ENCODE assay signal across 14 cellular contexts in genomic region chr17:64500923-64501765, GRCh38. TPM values are rescaled to one million over a fixed set of nuclear protein-coding genes. Genes with fewer than 3 reads are reported as not detected.
A peak's percentile ranks its signal among the peaks of the same experiment; 100 is the strongest.
DNase-seq lines count a peak whose midpoint lies in the region; ATAC-seq, FAIRE-seq and TF ChIP-seq lines count a peak whose summit lies in the region.
"Had no signal": no experiment of that assay in that cellular context is flagged by ENCODE, and none has a peak within 500 bp of the region (broad histone marks: within the 10 kb centered on the region; RNA-seq: fewer than 3 reads in every experiment).

No MANE protein-coding gene starts in this region.

- no peak overlapping the region for H3K4me3 ChIP-seq in CD8-positive, alpha-beta T cell (ENCODE audit: low read depth, low read length)
- H3K4me3 ChIP-seq in HEK293 (ENCODE audit: low read depth, low read length), result no peak overlapping the region
- H3K4me3 ChIP-seq in GM12878, result no peak overlapping the region
- no peak overlapping the region for H3K4me3 ChIP-seq in SJCRH30
- H3K4me3 ChIP-seq: ascending aorta had no signal

- peaks cover 82% of the 10 kb centered on the region for H3K4me1 Mint-ChIP-seq in CD8-positive, alpha-beta T cell (ENCODE audit: low read depth)
- H3K4me1 Mint-ChIP-seq in naive thymus-derived CD8-positive, alpha-beta T cell, result peaks cover 45 to 98% (median 80%) of the 10 kb centered on the region in 4 donors

- H3K4me2 ChIP-seq in GM12878 (ENCODE audit: control insufficient read depth, insufficient read depth), result peak overlapping the region; percentile 32; the same call in 1 of the 2 replicates

- H4K20me1 ChIP-seq in GM12878 (ENCODE audit: control insufficient read depth, insufficient read depth), result peaks cover 10% of the 10 kb centered on the region

- POLR2A ChIA-PET in CD8-positive, alpha-beta T cell (lab: Charles Lee), result interaction anchor here (1.3 to 1.5 kb wide), 2 partner anchors 8 to 10 kb away, joined by 3 to 4 read pairs; no protein-coding TSS in a partner anchor
- POLR2A ChIA-PET in HEK293 (lab: Yijun Ruan, JAX), result interaction anchor here (0.5 kb wide), 1 partner anchor 356 kb away, joined by 3 read pairs; no protein-coding TSS in a partner anchor
- POLR2A ChIA-PET in GM12878 (lab: Charles Lee), result interaction anchor here (0.6 kb wide), 1 partner anchor 79 kb away, joined by 4 read pairs; no protein-coding TSS in a partner anchor
- POLR2A ChIA-PET in naive thymus-derived CD8-positive, alpha-beta T cell (lab: Charles Lee), result interaction anchor here (0.5 to 1.3 kb wide), 2 partner anchors 8 to 104 kb away, joined by 3 to 4 read pairs; no protein-coding TSS in a partner anchor

- over 99% methylated on average over 10 of the region's 10 CpGs for WGBS in GM12878 (ENCODE audit: insufficient coverage, insufficient replicate concordance, low lambda C conversion rate, missing lambda C conversion rate)

- TF ChIP-seq POLR2A in GM12878 (IDR thresholded peaks at IDR 0.05; ENCODE audit: low read depth, low read length), result peak; percentile 60

- peaks cover 67% of the 10 kb centered on the region for H3K79me2 ChIP-seq in GM12878 (ENCODE audit: control insufficient read depth, insufficient read depth, low read length)

- no peaks in the 10 kb centered on the region for H3K9me3 Mint-ChIP-seq in CD8-positive, alpha-beta T cell
- H3K9me3 Mint-ChIP-seq in naive thymus-derived CD8-positive, alpha-beta T cell, result peaks cover 0 to 5% (median 0%) of the 10 kb centered on the region in 9 donors

- RAD21 ChIA-PET in GM12878 (lab: Charles Lee; ENCODE audit: unreplicated experiment), result interaction anchor here (1.1 to 1.2 kb wide), 2 partner anchors 81 kb away, joined by 3 to 4 read pairs; no protein-coding TSS in a partner anchor

- no peak for TF ChIP-seq EP300 in GM12878 (IDR thresholded peaks at IDR 0.05; ENCODE audit: borderline replicate concordance in 1 of 2, control insufficient read depth in 1 of 2, low read depth in 2 of 2, low read length in 2 of 2)

- H3K27ac Mint-ChIP-seq in CD8-positive, alpha-beta T cell, result peak overlapping the region; percentile 18
- H3K27ac Mint-ChIP-seq in naive thymus-derived CD8-positive, alpha-beta T cell, result peak overlapping the region in 9 of 10 donors; percentile 51 to 100 (median 80)

- no peak for TF ChIP-seq CTCF in CD8-positive, alpha-beta T cell (IDR thresholded peaks at IDR 0.05)
- TF ChIP-seq CTCF in HEK293 (tag by site-specific recombination; IDR thresholded peaks at IDR 0.05) (no peak), GM12878 (IDR thresholded peaks at IDR 0.05 in 2 of 3, conservative IDR thresholded peaks at IDR 0.05 in 1 of 3; ENCODE audit: control insufficient read depth in 2 of 3, extremely low read depth in 1 of 3, insufficient read depth in 1 of 3, low read depth in 3 of 3, low read length in 3 of 3) (no peak)

- DNase-seq in CD8-positive, alpha-beta T cell, result no peak
- no peak for DNase-seq in GM12878 (ENCODE audit: low read depth, low spot score)
- DNase-seq in naive thymus-derived CD8-positive, alpha-beta T cell, result peak in 3 of 10 donors; percentile 19 to 37 (median 24)
- DNase-seq in SJCRH30, result no peak
- no peak for DNase-seq in DMS114 treated with DMSO at 0.1 percent for 48 hours (lab: John Stamatoyannopoulos, UW; ENCODE audit: unreplicated experiment)
- DNase-seq in stimulated activated CD4-positive, alpha-beta T cell treated with anti-CD3 and anti-CD28 coated beads, Interleukin-2, amount 100 ng/mL, for 48 hours, result no peak
- DNase-seq: GOT3; Kasumi-1; nucleus accumbens; stimulated activated CD4-positive, alpha-beta T cell treated with anti-CD3 and anti-CD28 coated beads, Interleukin-2, amount 100 ng/mL, for 24 hours had no signal

- no peak for TF ChIP-seq RAD21 in GM12878 (IDR thresholded peaks at IDR 0.05; ENCODE audit: insufficient read depth, low read depth, low read length)

- H3K9me3 ChIP-seq in CD8-positive, alpha-beta T cell (ENCODE audit: low read length), result no peaks in the 10 kb centered on the region
- H3K9me3 ChIP-seq in HEK293 (ENCODE audit: control insufficient read depth, insufficient read depth, low read depth, low read length), result no peaks in the 10 kb centered on the region
- no peaks in the 10 kb centered on the region for H3K9me3 ChIP-seq in GM12878 (replicated peaks; ENCODE audit: control insufficient read depth, insufficient read depth, low read length)
- no peaks in the 10 kb centered on the region for H3K9me3 ChIP-seq in SJCRH30 (replicated peaks)
- H3K9me3 ChIP-seq: ascending aorta had no signal

- no peak for FAIRE-seq in GM12878 (lab: Jason Lieb, UNC)
- FAIRE-seq: RCC 7860 had no signal

- no peak overlapping the region for H3K27ac ChIP-seq in CD8-positive, alpha-beta T cell (ENCODE audit: low read depth, low read length)
- H3K27ac ChIP-seq in HEK293 (ENCODE audit: extremely low read depth, low read depth, low read length), result no peak overlapping the region
- H3K27ac ChIP-seq in GM12878 (ENCODE audit: control insufficient read depth, insufficient read depth), result no peak overlapping the region
- H3K27ac ChIP-seq in SJCRH30, result no peak overlapping the region
- H3K27ac ChIP-seq: ascending aorta had no signal

- CTCF ChIA-PET in CD8-positive, alpha-beta T cell (lab: Charles Lee), result interaction anchor here (1.1 to 2.5 kb wide), 3 partner anchors 9 to 81 kb away, joined by 3 to 14 read pairs (median 3); no protein-coding TSS in a partner anchor
- CTCF ChIA-PET in HEK293 (lab: Yijun Ruan, JAX) (no interaction called here), GM12878 (lab: Yijun Ruan, JAX) (interaction anchor here (1.8 to 17.7 kb wide), 3 partner anchors 7 to 148 kb away, joined by 8 to 350 read pairs (median 89); partner anchors contain the start of gene POLG2)

- H3K27me3 ChIP-seq in CD8-positive, alpha-beta T cell (ENCODE audit: insufficient read depth, low read length), result no peaks in the 10 kb centered on the region
- H3K27me3 ChIP-seq in GM12878 (replicated peaks in 1 of 2; ENCODE audit: control insufficient read depth in 2 of 2, insufficient read depth in 2 of 2, low read length in 1 of 2) (no peaks in the 10 kb centered on the region), SJCRH30 (no peaks in the 10 kb centered on the region)
- H3K27me3 ChIP-seq: ascending aorta had no signal

- no peak overlapping the region for H2AFZ ChIP-seq in GM12878 (ENCODE audit: control insufficient read depth, low read depth, low read length)

- in situ Hi-C loops in GM12878 (cut with MboI), result loop anchor here (10.0 kb wide), 2 partner anchors 144 to 656 kb away; partner anchors contain the start of gene SMARCD2

- peaks cover 50% of the 10 kb centered on the region for H3K4me1 ChIP-seq in CD8-positive, alpha-beta T cell (ENCODE audit: insufficient read depth, low read length)
- H3K4me1 ChIP-seq in HEK293 (ENCODE audit: control insufficient read depth, insufficient read depth, low read length) (no peaks in the 10 kb centered on the region), GM12878 (ENCODE audit: control insufficient read depth, insufficient read depth, low read length) (peaks cover 15% of the 10 kb centered on the region; the same call in 1 of the 2 replicates), SJCRH30 (peaks cover 19% of the 10 kb centered on the region)

- peaks cover 89% of the 10 kb centered on the region for H3K36me3 Mint-ChIP-seq in CD8-positive, alpha-beta T cell
- peaks cover 23 to 93% (median 54%) of the 10 kb centered on the region in 3 donors for H3K36me3 Mint-ChIP-seq in naive thymus-derived CD8-positive, alpha-beta T cell

- SMC1A ChIA-PET in GM12878 (lab: Charles Lee; ENCODE audit: uncharacterized antibody, unreplicated experiment), result interaction anchor here (1.2 kb wide), 1 partner anchor 81 kb away, joined by 5 read pairs; no protein-coding TSS in a partner anchor

- ATAC-seq in CD8-positive, alpha-beta T cell, result no peak
- no peak for ATAC-seq in GM12878
- ATAC-seq in naive thymus-derived CD8-positive, alpha-beta T cell, result no peak

- intact Hi-C loops in CD8-positive, alpha-beta T cell (cut with DNase I, micrococcal nuclease), result no loop called here
- intact Hi-C loops in GM12878 (cut with micrococcal nuclease; ENCODE audit: unreplicated experiment), result no loop called here

- H3K36me3 ChIP-seq in CD8-positive, alpha-beta T cell (ENCODE audit: insufficient read depth, low read length), result peaks cover 57% of the 10 kb centered on the region
- peaks cover 28 to 75% of the 10 kb centered on the region in 2 experiments; a peak in 2 of 3 replicates for H3K36me3 ChIP-seq in HEK293 (ENCODE audit: control insufficient read depth in 2 of 2, insufficient read depth in 1 of 2, low read length in 2 of 2)
- peaks cover 14 to 45% of the 10 kb centered on the region in 2 experiments for H3K36me3 ChIP-seq in GM12878 (ENCODE audit: control insufficient read depth in 2 of 2, insufficient read depth in 2 of 2, low read length in 1 of 2)
- peaks cover 79% of the 10 kb centered on the region for H3K36me3 ChIP-seq in SJCRH30

- no peak overlapping the region for H3K4me3 Mint-ChIP-seq in CD8-positive, alpha-beta T cell
- H3K4me3 Mint-ChIP-seq in naive thymus-derived CD8-positive, alpha-beta T cell, result peak overlapping the region in 6 of 10 donors; percentile 2 to 100 (median 6)

- H3K27me3 Mint-ChIP-seq in CD8-positive, alpha-beta T cell (ENCODE audit: low read depth), result no peaks in the 10 kb centered on the region
- peaks cover 0 to 2% (median 0%) of the 10 kb centered on the region in 5 donors for H3K27me3 Mint-ChIP-seq in naive thymus-derived CD8-positive, alpha-beta T cell

- no peak overlapping the region for H3K9ac ChIP-seq in GM12878 (ENCODE audit: control insufficient read depth, insufficient read depth, low read length)

- BruUV-seq in GM12878 (replicated peaks; lab: Mats Ljungman, UMichigan), result no TSS peak

RNA-seq across cellular contexts. Expression of gene POLG2, which starts 4.3 kb away (rescaled TPM):
- total RNA-seq in CD8-positive, alpha-beta T cell, result 10 to 100 TPM; 28.1 to 32.7 TPM
- total RNA-seq in GM12878 (2013; cell fraction: nucleolus; rRNA removed), result 67.1 and 73.4 TPM in 2 replicates
- total RNA-seq in GM12878 (2014; rRNA removed) (17.1 and 18.0 TPM in 2 replicates), GM12878 (2014; rRNA removed; fragmentation: Illumina TruSeq; extraction: Trizol) (22.0 and 22.8 TPM in 2 replicates), GM12878 (2021) (20.6 and 27.3 TPM in 2 replicates)
- 11.2 TPM for polyA plus RNA-seq in GM12878 (2011; ENCODE audit: low read depth)
- polyA plus RNA-seq in GM12878 (2011; rRNA removed) (24.8 and 32.9 TPM in 2 replicates), GM12878 (2014; fragmentation: Illumina TruSeq; extraction: Trizol) (22.4 and 24.9 TPM in 2 replicates), GM12878 (2014; fragmentation: Nextera tagmentation; extraction: Ambion mirVana) (10 to 100 TPM; 10.2 to 13.5 TPM), GM12878 (2014; rRNA removed) (22.3 and 27.7 TPM in 2 replicates), GM12878 (2016; fragmentation: Nextera tagmentation; extraction: Ambion mirVana) (10 to 100 TPM; 22.1 to 26.7 TPM)
- 10.6 and 12.0 TPM in 2 replicates for polyA plus RNA-seq in GM12878 (2011; cell fraction: cytosol; rRNA removed)
- polyA plus RNA-seq in GM12878 (2011; cell fraction: nucleus; rRNA removed), result 28.2 and 31.3 TPM in 2 replicates
- polyA plus RNA-seq in GM12878 (2012), result 17.8 and 18.2 TPM in 2 replicates
- 10.4 and 12.3 TPM in 2 replicates for polyA minus RNA-seq in GM12878 (2011; rRNA and poly(A)+ RNA removed)
- polyA minus RNA-seq in GM12878 (2011; cell fraction: cytosol; rRNA and poly(A)+ RNA removed), result 4.7 and 9.5 TPM in 2 replicates
- polyA minus RNA-seq in GM12878 (2011; cell fraction: nucleus; rRNA and poly(A)+ RNA removed), result 19.0 and 23.3 TPM in 2 replicates
- 10 to 100 TPM; 72.3 to 76.0 TPM for total RNA-seq in naive thymus-derived CD8-positive, alpha-beta T cell
- 1 to 10 TPM; 6.4 to 8.6 (median 7.1) TPM for polyA plus RNA-seq in naive thymus-derived CD8-positive, alpha-beta T cell
- total RNA-seq in SJCRH30 (2014; rRNA removed; shearing (Covaris generic)), result 14.1 and 18.2 TPM in 2 replicates

RNA-seq across cellular contexts. Expression of gene DDX5, which starts 4.9 kb away (rescaled TPM):
- 1,000 to 10,000 TPM; 2,300 to 2,332 TPM for total RNA-seq in CD8-positive, alpha-beta T cell
- total RNA-seq in GM12878 (2013; cell fraction: nucleolus; rRNA removed), result 814 and 838 TPM in 2 replicates
- total RNA-seq in GM12878 (2014; rRNA removed) (257 and 299 TPM in 2 replicates), GM12878 (2014; rRNA removed; fragmentation: Illumina TruSeq; extraction: Trizol) (482 and 485 TPM in 2 replicates), GM12878 (2021) (713 and 715 TPM in 2 replicates)
- 329 TPM for polyA plus RNA-seq in GM12878 (2011; ENCODE audit: low read depth)
- polyA plus RNA-seq in GM12878 (2011; rRNA removed) (766 and 1,007 TPM in 2 replicates), GM12878 (2014; fragmentation: Illumina TruSeq; extraction: Trizol) (689 and 910 TPM in 2 replicates), GM12878 (2014; fragmentation: Nextera tagmentation; extraction: Ambion mirVana) (100 to 1,000 TPM; 530 to 888 TPM), GM12878 (2014; rRNA removed) (1,062 and 1,423 TPM in 2 replicates), GM12878 (2016; fragmentation: Nextera tagmentation; extraction: Ambion mirVana) (100 to 1,000 TPM; 723 to 740 TPM)
- polyA plus RNA-seq in GM12878 (2011; cell fraction: cytosol; rRNA removed), result 509 and 785 TPM in 2 replicates
- polyA plus RNA-seq in GM12878 (2011; cell fraction: nucleus; rRNA removed), result 2,281 and 3,127 TPM in 2 replicates
- 326 and 388 TPM in 2 replicates for polyA plus RNA-seq in GM12878 (2012)
- polyA minus RNA-seq in GM12878 (2011; rRNA and poly(A)+ RNA removed), result 294 and 317 TPM in 2 replicates
- 228 and 246 TPM in 2 replicates for polyA minus RNA-seq in GM12878 (2011; cell fraction: cytosol; rRNA and poly(A)+ RNA removed)
- polyA minus RNA-seq in GM12878 (2011; cell fraction: nucleus; rRNA and poly(A)+ RNA removed), result 742 and 1,263 TPM in 2 replicates
- 1,000 to 10,000 TPM; 2,287 to 2,312 TPM for total RNA-seq in naive thymus-derived CD8-positive, alpha-beta T cell
- polyA plus RNA-seq in naive thymus-derived CD8-positive, alpha-beta T cell, result 1,000 to 10,000 TPM; 1,055 to 1,400 (median 1,067) TPM
- 467 and 603 TPM in 2 replicates for total RNA-seq in SJCRH30 (2014; rRNA removed; shearing (Covaris generic))

RNA-seq across cellular contexts. Expression of gene CEP95, which starts 5.6 kb away (rescaled TPM):
- total RNA-seq in CD8-positive, alpha-beta T cell, result 100 to 1,000 TPM; 248 to 282 TPM
- total RNA-seq in GM12878 (2013; cell fraction: nucleolus; rRNA removed), result 185 and 189 TPM in 2 replicates
- 28.4 and 31.3 TPM in 2 replicates for total RNA-seq in GM12878 (2014; rRNA removed)
- total RNA-seq in GM12878 (2014; rRNA removed; fragmentation: Illumina TruSeq; extraction: Trizol), result 35.1 and 36.6 TPM in 2 replicates
- 25.0 and 27.8 TPM in 2 replicates for total RNA-seq in GM12878 (2021)
- 30.9 TPM for polyA plus RNA-seq in GM12878 (2011; ENCODE audit: low read depth)
- 54.9 and 76.9 TPM in 2 replicates for polyA plus RNA-seq in GM12878 (2011; rRNA removed)
- polyA plus RNA-seq in GM12878 (2011; cell fraction: cytosol; rRNA removed), result 14.0 and 14.4 TPM in 2 replicates
- polyA plus RNA-seq in GM12878 (2011; cell fraction: nucleus; rRNA removed), result 89.8 and 130 TPM in 2 replicates
- polyA plus RNA-seq in GM12878 (2012), result 37.3 and 43.4 TPM in 2 replicates
- polyA plus RNA-seq in GM12878 (2014; fragmentation: Illumina TruSeq; extraction: Trizol), result 37.2 and 41.8 TPM in 2 replicates
- 10 to 100 TPM; 17.7 to 22.6 TPM for polyA plus RNA-seq in GM12878 (2014; fragmentation: Nextera tagmentation; extraction: Ambion mirVana)
- 32.9 and 36.6 TPM in 2 replicates for polyA plus RNA-seq in GM12878 (2014; rRNA removed)
- polyA plus RNA-seq in GM12878 (2016; fragmentation: Nextera tagmentation; extraction: Ambion mirVana), result 10 to 100 TPM; 24.7 to 25.5 TPM
- polyA minus RNA-seq in GM12878 (2011; rRNA and poly(A)+ RNA removed), result 29.8 and 30.0 TPM in 2 replicates
- 10.2 and 22.7 TPM in 2 replicates for polyA minus RNA-seq in GM12878 (2011; cell fraction: cytosol; rRNA and poly(A)+ RNA removed)
- 38.3 and 61.3 TPM in 2 replicates for polyA minus RNA-seq in GM12878 (2011; cell fraction: nucleus; rRNA and poly(A)+ RNA removed)
- 100 to 1,000 TPM; 143 to 153 TPM for total RNA-seq in naive thymus-derived CD8-positive, alpha-beta T cell
- 10 to 100 TPM in 1 of 3 donors, 1 to 10 TPM in 2; 8.6 to 20.1 (median 9.0) TPM for polyA plus RNA-seq in naive thymus-derived CD8-positive, alpha-beta T cell
- total RNA-seq in SJCRH30 (2014; rRNA removed; shearing (Covaris generic)), result 22.4 and 34.2 TPM in 2 replicates

RNA-seq across cellular contexts. Expression of gene MILR1, which starts 52.2 kb away (rescaled TPM):
- total RNA-seq in CD8-positive, alpha-beta T cell, result not detected
- total RNA-seq in GM12878 (2013; cell fraction: nucleolus; rRNA removed), result 8.4 and 8.8 TPM in 2 replicates
- total RNA-seq in GM12878 (2014; rRNA removed) (15.4 and 17.8 TPM in 2 replicates), GM12878 (2014; rRNA removed; fragmentation: Illumina TruSeq; extraction: Trizol) (24.0 and 24.6 TPM in 2 replicates), GM12878 (2021) (13.2 and 16.7 TPM in 2 replicates)
- polyA plus RNA-seq in GM12878 (2011; ENCODE audit: low read depth), result 3.6 TPM
- polyA plus RNA-seq in GM12878 (2011; rRNA removed) (2.0 and 2.4 TPM in 2 replicates), GM12878 (2014; fragmentation: Illumina TruSeq; extraction: Trizol) (47.2 and 54.1 TPM in 2 replicates), GM12878 (2014; fragmentation: Nextera tagmentation; extraction: Ambion mirVana) (10 to 100 TPM; 16.2 to 25.0 TPM), GM12878 (2014; rRNA removed) (16.4 and 19.2 TPM in 2 replicates), GM12878 (2016; fragmentation: Nextera tagmentation; extraction: Ambion mirVana) (1 to 10 TPM; 2.8 to 4.3 TPM)
- polyA plus RNA-seq in GM12878 (2011; cell fraction: cytosol; rRNA removed), result 2.1 and 3.8 TPM in 2 replicates
- 0.94 and 3.6 TPM in 2 replicates for polyA plus RNA-seq in GM12878 (2011; cell fraction: nucleus; rRNA removed)
- 3.4 and 5.0 TPM in 2 replicates for polyA plus RNA-seq in GM12878 (2012)
- 1.9 and 3.1 TPM in 2 replicates for polyA minus RNA-seq in GM12878 (2011; rRNA and poly(A)+ RNA removed)
- polyA minus RNA-seq in GM12878 (2011; cell fraction: cytosol; rRNA and poly(A)+ RNA removed), result not detected in 2 replicates
- polyA minus RNA-seq in GM12878 (2011; cell fraction: nucleus; rRNA and poly(A)+ RNA removed), result 0.67 and 0.85 TPM in 2 replicates
- not detected for total RNA-seq in naive thymus-derived CD8-positive, alpha-beta T cell
- not detected for polyA plus RNA-seq in naive thymus-derived CD8-positive, alpha-beta T cell
- 1.9 and 2.1 TPM in 2 replicates for total RNA-seq in SJCRH30 (2014; rRNA removed; shearing (Covaris generic))
- total RNA-seq: kidney epithelial cell had no signal
